In genomic region chr4:48255130-48255958, GRCh38 we compare ENCODE assay signal across 2 cellular contexts.
TF ChIP-seq lines count a peak whose summit lies in the region.

No MANE protein-coding gene starts in this region.

TF ChIP-seq in SK-N-SH treated with all-trans-retinoic acid at 6 μM for 48 hours, 23 proteins besides CTCF, POLR2A, EP300 and RAD21 (continued from another document):
- TF ChIP-seq POU6F1 (CRISPR knock-in tag; IDR thresholded peaks at IDR 0.05; ENCODE audit: borderline replicate concordance, low read depth) (no peak), PPARA (CRISPR knock-in tag; IDR thresholded peaks at IDR 0.05; ENCODE audit: borderline replicate concordance) (no peak), ZFP30 (CRISPR knock-in tag; IDR thresholded peaks at IDR 0.05) (no peak), OSR1 (CRISPR knock-in tag; IDR thresholded peaks at IDR 0.05) (no peak), ISL1 (CRISPR knock-in tag; IDR thresholded peaks at IDR 0.05) (no peak)

TF ChIP-seq in SK-N-SH, 30 proteins besides CTCF, POLR2A, EP300 and RAD21 (continued from another document):
- no peak for TF ChIP-seq ZBTB33 (IDR thresholded peaks at IDR 0.05; ENCODE audit: borderline replicate concordance, low read depth)
- TF ChIP-seq SMC3 (IDR thresholded peaks at IDR 0.05; ENCODE audit: low read depth, low read length): no peak
